In genomic region chr6:7656355-7656754, GRCh38 we compare ENCODE assay signal across 9 cellular contexts.
"Had no signal": no experiment of that assay in that cellular context is flagged by ENCODE, and none has a peak within 500 bp of the region (broad histone marks: within the 10 kb centered on the region; RNA-seq: fewer than 3 reads in every experiment).

No MANE protein-coding gene starts in this region.

- H3K9me3 Mint-ChIP-seq: GM23338, H9, IgD-negative memory B cell had no signal

- H3K4me2 ChIP-seq: GM23338, KMS-11 had no signal

- H3K4me1 Mint-ChIP-seq: GM23338, H9, IgD-negative memory B cell had no signal

- FAIRE-seq: H1, H54, HTR-8/SVneo had no signal

- H3K27ac Mint-ChIP-seq: GM23338, H9, IgD-negative memory B cell had no signal

- DNase-seq: H9, HCEC 1CT, KBM-7 had no signal

- H3K27ac ChIP-seq: KMS-11 had no signal

- ATAC-seq: GM23338 had no signal

- H3K36me3 Mint-ChIP-seq: IgD-negative memory B cell had no signal

- H3K9ac ChIP-seq: KMS-11 had no signal

- H3K4me3 ChIP-seq: GM23338 had no signal

- H2AFZ ChIP-seq: GM23338 had no signal

- H3K4me3 Mint-ChIP-seq: GM23338, H9, IgD-negative memory B cell had no signal
